In the genomic region with DNA sequence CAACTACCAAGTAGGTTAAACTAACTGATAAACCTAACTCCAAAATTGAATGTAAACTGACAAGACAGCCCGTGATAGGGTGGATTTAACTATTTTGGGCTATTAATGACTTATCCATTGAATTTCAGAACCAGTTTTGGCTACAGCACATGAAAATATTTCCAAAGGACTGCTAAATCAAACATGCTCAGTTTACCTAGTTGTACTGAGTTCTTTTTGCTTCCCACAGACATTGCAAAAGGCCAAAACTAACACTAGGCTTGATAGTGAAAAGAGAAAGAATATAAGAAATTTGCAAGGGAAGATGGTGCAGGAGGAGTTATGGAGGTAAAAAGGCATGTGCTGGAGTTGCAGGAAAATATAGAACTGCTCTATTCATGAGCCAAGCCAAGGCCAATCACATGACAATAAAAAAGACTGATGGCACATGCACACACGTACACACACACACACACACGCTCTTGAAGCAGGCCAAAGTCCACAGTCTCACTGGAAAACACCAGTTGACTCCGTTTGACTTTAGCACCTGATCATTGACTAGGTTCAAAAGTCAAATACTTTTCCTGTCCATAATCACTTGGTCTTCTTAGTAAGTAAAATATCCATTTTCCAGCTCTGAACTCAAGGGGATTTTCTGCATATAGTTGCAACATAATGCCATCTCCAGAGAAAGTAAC, we compare ENCODE assay signal across 1 cellular context.
A peak's percentile ranks its signal among the peaks of the same experiment; 100 is the strongest.
TF ChIP-seq lines count a peak whose summit lies in the region.

No MANE protein-coding gene starts in this region.

TF ChIP-seq in HepG2, 621 proteins besides CTCF, POLR2A, EP300 and RAD21 (continued from another document and continues in another):
- no peak for TF ChIP-seq ZBTB40 (IDR thresholded peaks at IDR 0.05)
- TF ChIP-seq ZBTB40 (CRISPR knock-in tag; IDR thresholded peaks at IDR 0.05): peak; percentile 47; the same call in 1 of the 2 replicates
- TF ChIP-seq ZNF430 (CRISPR knock-in tag; IDR thresholded peaks at IDR 0.05): no peak
- TF ChIP-seq DPF2 (CRISPR knock-in tag; IDR thresholded peaks at IDR 0.05; ENCODE audit: borderline replicate concordance, low read depth): peak; percentile 54; the same call in 1 of the 2 replicates
- no peak for TF ChIP-seq ZNF75D (CRISPR knock-in tag; IDR thresholded peaks at IDR 0.05; ENCODE audit: borderline replicate concordance)
- TF ChIP-seq NONO (IDR thresholded peaks at IDR 0.05): no peak
- TF ChIP-seq NONO (CRISPR knock-in tag; conservative IDR thresholded peaks at IDR 0.05): peak; percentile 77
- TF ChIP-seq RFX5 (IDR thresholded peaks at IDR 0.05; ENCODE audit: low read depth, low read length): no peak
- no peak for TF ChIP-seq MED13 (CRISPR knock-in tag; IDR thresholded peaks at IDR 0.05)
- peak; percentile 52; the same call in 1 of the 2 replicates for TF ChIP-seq MEF2D (CRISPR knock-in tag; IDR thresholded peaks at IDR 0.05)
- TF ChIP-seq ZMYM4 (CRISPR knock-in tag; IDR thresholded peaks at IDR 0.05): peak; percentile 98
- TF ChIP-seq MXD4 (CRISPR knock-in tag; IDR thresholded peaks at IDR 0.05): peak; percentile 51
- 0 out of 2 replicates have a peak, but pooled peaks have one; percentile 26 for TF ChIP-seq NFKBIZ (CRISPR knock-in tag; IDR thresholded peaks at IDR 0.05)
- TF ChIP-seq ZNF331 (CRISPR knock-in tag; IDR thresholded peaks at IDR 0.05): peak; percentile 62; the same call in 1 of the 2 replicates
- TF ChIP-seq ZNF567 (CRISPR knock-in tag; IDR thresholded peaks at IDR 0.05; ENCODE audit: borderline replicate concordance): no peak
- TF ChIP-seq KMT2B (CRISPR knock-in tag; IDR thresholded peaks at IDR 0.05): no peak
- TF ChIP-seq NR2C2 (CRISPR knock-in tag; IDR thresholded peaks at IDR 0.05; ENCODE audit: borderline replicate concordance): peak; percentile 49; the same call in 1 of the 2 replicates
- TF ChIP-seq, protein P1, sequence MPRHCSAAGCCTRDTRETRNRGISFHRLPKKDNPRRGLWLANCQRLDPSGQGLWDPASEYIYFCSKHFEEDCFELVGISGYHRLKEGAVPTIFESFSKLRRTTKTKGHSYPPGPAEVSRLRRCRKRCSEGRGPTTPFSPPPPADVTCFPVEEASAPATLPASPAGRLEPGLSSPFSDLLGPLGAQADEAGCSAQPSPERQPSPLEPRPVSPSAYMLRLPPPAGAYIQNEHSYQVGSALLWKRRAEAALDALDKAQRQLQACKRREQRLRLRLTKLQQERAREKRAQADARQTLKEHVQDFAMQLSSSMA (CRISPR knock-in tag; IDR thresholded peaks at IDR 0.05): no peak
- TF ChIP-seq, protein P2, sequence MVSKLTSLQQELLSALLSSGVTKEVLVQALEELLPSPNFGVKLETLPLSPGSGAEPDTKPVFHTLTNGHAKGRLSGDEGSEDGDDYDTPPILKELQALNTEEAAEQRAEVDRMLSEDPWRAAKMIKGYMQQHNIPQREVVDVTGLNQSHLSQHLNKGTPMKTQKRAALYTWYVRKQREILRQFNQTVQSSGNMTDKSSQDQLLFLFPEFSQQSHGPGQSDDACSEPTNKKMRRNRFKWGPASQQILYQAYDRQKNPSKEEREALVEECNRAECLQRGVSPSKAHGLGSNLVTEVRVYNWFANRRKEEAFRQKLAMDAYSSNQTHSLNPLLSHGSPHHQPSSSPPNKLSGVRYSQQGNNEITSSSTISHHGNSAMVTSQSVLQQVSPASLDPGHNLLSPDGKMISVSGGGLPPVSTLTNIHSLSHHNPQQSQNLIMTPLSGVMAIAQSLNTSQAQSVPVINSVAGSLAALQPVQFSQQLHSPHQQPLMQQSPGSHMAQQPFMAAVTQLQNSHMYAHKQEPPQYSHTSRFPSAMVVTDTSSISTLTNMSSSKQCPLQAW (CRISPR knock-in tag; IDR thresholded peaks at IDR 0.05): peak; percentile 58; the same call in 1 of the 2 replicates
- TF ChIP-seq ZMAT5 (CRISPR knock-in tag; IDR thresholded peaks at IDR 0.05; ENCODE audit: borderline replicate concordance, low read depth): no peak
- TF ChIP-seq CREM (IDR thresholded peaks at IDR 0.05): peak; percentile 49; the same call in 1 of the 2 replicates
- TF ChIP-seq CREM (CRISPR knock-in tag; IDR thresholded peaks at IDR 0.05): no peak
- peak; percentile 68 for TF ChIP-seq SKI (IDR thresholded peaks at IDR 0.05; ENCODE audit: partially characterized antibody)
- TF ChIP-seq SMAD9 (CRISPR knock-in tag; IDR thresholded peaks at IDR 0.05): no peak
- no peak for TF ChIP-seq NR1H2 (CRISPR knock-in tag; IDR thresholded peaks at IDR 0.05; ENCODE audit: borderline replicate concordance, low read depth)
- peak; percentile 64; the same call in 1 of the 2 replicates for TF ChIP-seq NFIC (IDR thresholded peaks at IDR 0.05; ENCODE audit: low read length)
- no peak for TF ChIP-seq RFXANK (CRISPR knock-in tag; IDR thresholded peaks at IDR 0.05)
- TF ChIP-seq NBN (conservative IDR thresholded peaks at IDR 0.05): no peak
- TF ChIP-seq FOXM1 (CRISPR knock-in tag; IDR thresholded peaks at IDR 0.05): no peak
- TF ChIP-seq THRA (CRISPR knock-in tag; IDR thresholded peaks at IDR 0.05; ENCODE audit: borderline replicate concordance): peak; percentile 59; the same call in 1 of the 2 replicates
- TF ChIP-seq XBP1 (CRISPR knock-in tag; IDR thresholded peaks at IDR 0.05): no peak
- TF ChIP-seq, protein P3, sequence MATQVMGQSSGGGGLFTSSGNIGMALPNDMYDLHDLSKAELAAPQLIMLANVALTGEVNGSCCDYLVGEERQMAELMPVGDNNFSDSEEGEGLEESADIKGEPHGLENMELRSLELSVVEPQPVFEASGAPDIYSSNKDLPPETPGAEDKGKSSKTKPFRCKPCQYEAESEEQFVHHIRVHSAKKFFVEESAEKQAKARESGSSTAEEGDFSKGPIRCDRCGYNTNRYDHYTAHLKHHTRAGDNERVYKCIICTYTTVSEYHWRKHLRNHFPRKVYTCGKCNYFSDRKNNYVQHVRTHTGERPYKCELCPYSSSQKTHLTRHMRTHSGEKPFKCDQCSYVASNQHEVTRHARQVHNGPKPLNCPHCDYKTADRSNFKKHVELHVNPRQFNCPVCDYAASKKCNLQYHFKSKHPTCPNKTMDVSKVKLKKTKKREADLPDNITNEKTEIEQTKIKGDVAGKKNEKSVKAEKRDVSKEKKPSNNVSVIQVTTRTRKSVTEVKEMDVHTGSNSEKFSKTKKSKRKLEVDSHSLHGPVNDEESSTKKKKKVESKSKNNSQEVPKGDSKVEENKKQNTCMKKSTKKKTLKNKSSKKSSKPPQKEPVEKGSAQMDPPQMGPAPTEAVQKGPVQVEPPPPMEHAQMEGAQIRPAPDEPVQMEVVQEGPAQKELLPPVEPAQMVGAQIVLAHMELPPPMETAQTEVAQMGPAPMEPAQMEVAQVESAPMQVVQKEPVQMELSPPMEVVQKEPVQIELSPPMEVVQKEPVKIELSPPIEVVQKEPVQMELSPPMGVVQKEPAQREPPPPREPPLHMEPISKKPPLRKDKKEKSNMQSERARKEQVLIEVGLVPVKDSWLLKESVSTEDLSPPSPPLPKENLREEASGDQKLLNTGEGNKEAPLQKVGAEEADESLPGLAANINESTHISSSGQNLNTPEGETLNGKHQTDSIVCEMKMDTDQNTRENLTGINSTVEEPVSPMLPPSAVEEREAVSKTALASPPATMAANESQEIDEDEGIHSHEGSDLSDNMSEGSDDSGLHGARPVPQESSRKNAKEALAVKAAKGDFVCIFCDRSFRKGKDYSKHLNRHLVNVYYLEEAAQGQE (IDR thresholded peaks at IDR 0.05; ENCODE audit: borderline replicate concordance in 1 of 2, low read depth in 1 of 2, low read length in 2 of 2): 0 out of 4 replicates have a peak, but pooled peaks of 1 of the 2 experiments have one; percentile 42
- TF ChIP-seq XRCC5 (optimal IDR thresholded peaks at IDR 0.05; ENCODE audit: low read length): peak; percentile 47
- TF ChIP-seq ZNF619 (CRISPR knock-in tag; IDR thresholded peaks at IDR 0.05): no peak
- peak; percentile 41; the same call in 1 of the 2 replicates for TF ChIP-seq PPARG (CRISPR knock-in tag; conservative IDR thresholded peaks at IDR 0.05)
- peak; percentile 94 for TF ChIP-seq GATAD2A (CRISPR knock-in tag; IDR thresholded peaks at IDR 0.05)
- TF ChIP-seq SIX4 (CRISPR knock-in tag; IDR thresholded peaks at IDR 0.05): 0 out of 2 replicates have a peak, but pooled peaks have one; percentile 10
- peak; percentile 98 for TF ChIP-seq POGZ (CRISPR knock-in tag; IDR thresholded peaks at IDR 0.05)
